In the genomic region with DNA sequence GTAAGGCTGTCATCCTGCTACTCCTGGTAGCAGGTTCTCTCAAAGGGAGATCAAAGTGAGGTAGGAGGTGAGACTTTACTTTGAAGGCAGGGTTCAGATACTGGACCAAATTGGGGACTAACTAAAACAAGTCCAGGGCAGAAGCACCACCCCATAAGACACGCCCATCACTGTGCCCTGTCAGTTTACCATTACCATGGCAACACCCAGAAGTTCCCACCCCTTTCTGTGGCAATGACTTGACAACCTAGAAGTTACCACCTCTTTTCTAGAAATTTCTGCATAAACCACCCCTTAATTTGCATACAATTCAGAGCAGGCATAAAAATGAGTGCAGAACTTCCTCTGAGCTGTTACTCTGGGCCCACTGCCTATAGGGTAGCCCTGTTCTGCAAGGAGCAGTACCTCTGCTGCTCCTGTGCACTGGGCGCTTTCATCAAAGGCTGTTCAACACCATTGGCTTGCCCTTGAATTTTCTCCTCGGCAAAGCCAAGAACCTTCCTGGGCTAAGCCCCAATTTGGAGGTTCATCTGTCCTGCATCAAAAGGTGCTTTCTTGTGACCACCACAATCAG, we compare ENCODE assay signal across 15 cellular contexts.
A peak's percentile ranks its signal among the peaks of the same experiment; 100 is the strongest.
DNase-seq lines count a peak whose midpoint lies in the region; ATAC-seq and TF ChIP-seq lines count a peak whose summit lies in the region.
"Had no signal": no experiment of that assay in that cellular context is flagged by ENCODE, and none has a peak within 500 bp of the region (broad histone marks: within the 10 kb centered on the region; RNA-seq: fewer than 3 reads in every experiment).

No MANE protein-coding gene starts in this region.

- H3K9me2 ChIP-seq in OCI-LY1 (ENCODE audit: low read depth, low read length) = no peaks in the 10 kb centered on the region

- peaks cover 16% of the 10 kb centered on the region for H3F3A ChIP-seq in OCI-LY1 (ENCODE audit: insufficient read depth, low read length)

- H3K36me3 ChIP-seq in GM06990 (ENCODE audit: control insufficient read depth, insufficient read depth, low read length) = no peaks in the 10 kb centered on the region
- no peaks in the 10 kb centered on the region for H3K36me3 ChIP-seq in OCI-LY1 (ENCODE audit: insufficient read depth, low read length)
- H3K36me3 ChIP-seq: BLaER1, colonic mucosa, WERI-Rb-1 had no signal

- peaks cover 57% of the 10 kb centered on the region for H3K4me1 ChIP-seq in OCI-LY1 (ENCODE audit: insufficient read depth, low read length, severe bottlenecking)
- H3K4me1 ChIP-seq: BLaER1, colonic mucosa had no signal

- ATAC-seq in HG03442 (IDR thresholded peaks at IDR 0.05; ENCODE audit: unreplicated experiment) = no peak

- H3K79me2 ChIP-seq in OCI-LY1 (ENCODE audit: insufficient read depth, low read length) = no peaks in the 10 kb centered on the region

- peak; percentile 26 for DNase-seq in A172 (ENCODE audit: low spot score)
- DNase-seq in GM06990 (ENCODE audit: extremely low read depth, insufficient read length) = peak; percentile 22
- DNase-seq in choroid plexus epithelial cell (ENCODE audit: low read depth) = peak; percentile 14
- DNase-seq in COLO829 (ENCODE audit: low spot score) = no peak
- no peak for DNase-seq in NCI-H526 treated with DMSO at 0.1 percent for 48 hours (lab: John Stamatoyannopoulos, UW)
- no peak for DNase-seq in OCI-M2 (lab: John Stamatoyannopoulos, UW; ENCODE audit: unreplicated experiment)
- DNase-seq: activated naive CD8-positive, alpha-beta T cell treated with anti-CD3 and anti-CD28 coated beads, Interleukin-2, amount 10 ng/mL, durations not matched to agents 7 days and 5 days; colonic mucosa; kidney; stimulated activated CD8-positive, alpha-beta memory T cell treated with anti-CD3 and anti-CD28 coated beads, Interleukin-4, amount 100 ng/mL, for 48 hours; WERI-Rb-1 had no signal

- H3K27ac ChIP-seq in OCI-LY1 (ENCODE audit: low read depth, low read length, poor library complexity, severe bottlenecking) = peak overlapping the region; percentile 74
- H3K27ac ChIP-seq: BLaER1, colonic mucosa, skin epidermis, WERI-Rb-1 had no signal

- no peak overlapping the region for H3K4me2 ChIP-seq in OCI-LY1 (ENCODE audit: low read length)
- H3K4me2 ChIP-seq: BLaER1 had no signal

- H2AFZ ChIP-seq in OCI-LY1 (ENCODE audit: low read length) = no peak overlapping the region

- H3K27me3 ChIP-seq in GM06990 (replicated peaks; ENCODE audit: control insufficient read depth, insufficient read depth, low read length) (no peaks in the 10 kb centered on the region), OCI-LY1 (ENCODE audit: insufficient read depth, low read length) (no peaks in the 10 kb centered on the region)
- H3K27me3 ChIP-seq: BLaER1, colonic mucosa had no signal

- H3K9me3 ChIP-seq in OCI-LY1 (ENCODE audit: low read length) = no peaks in the 10 kb centered on the region
- H3K9me3 ChIP-seq: BLaER1, colonic mucosa had no signal

- H3K9ac ChIP-seq in OCI-LY1 (ENCODE audit: low read length) = no peak overlapping the region
- H3K9ac ChIP-seq: BLaER1 had no signal

- no peaks in the 10 kb centered on the region for H4K20me1 ChIP-seq in OCI-LY1 (ENCODE audit: insufficient read depth, low read length)
- H4K20me1 ChIP-seq: BLaER1 had no signal

- TF ChIP-seq CTCF in GM06990 (IDR thresholded peaks at IDR 0.05; ENCODE audit: insufficient read depth, low read length, poor library complexity, severe bottlenecking) (no peak), OCI-LY1 (IDR thresholded peaks at IDR 0.05; ENCODE audit: low read length) (no peak), choroid plexus epithelial cell (conservative IDR thresholded peaks at IDR 0.05; ENCODE audit: low read depth, low read length) (no peak)

- H3K4me3 ChIP-seq in GM06990 (replicated peaks; ENCODE audit: low read depth, low read length) (no peak overlapping the region), OCI-LY1 (ENCODE audit: low read depth, low read length, poor library complexity, severe bottlenecking) (no peak overlapping the region), choroid plexus epithelial cell (ENCODE audit: low read depth, low read length) (no peak overlapping the region)
- H3K4me3 ChIP-seq: BLaER1, colonic mucosa, skin epidermis had no signal

Comparison
In these comparisons a context has a peak if more than half of its experiments do, and no peak if none do; other contexts are left out.
1. DNase-seq: peak in A172 (single experiment), GM06990 (single experiment) and choroid plexus epithelial cell (single experiment); none in COLO829 (single experiment), NCI-H526 treated with DMSO at 0.1 percent for 48 hours (single experiment) and OCI-M2 (single experiment).